Comparison of ENCODE assay signal across 19 cellular contexts in genomic region chr17:2912754-2913153, GRCh38.
A peak's percentile ranks its signal among the peaks of the same experiment; 100 is the strongest.
DNase-seq lines count a peak whose midpoint lies in the region; ATAC-seq and TF ChIP-seq lines count a peak whose summit lies in the region.
"Had no signal": no experiment of that assay in that cellular context is flagged by ENCODE, and none has a peak within 500 bp of the region (broad histone marks: within the 10 kb centered on the region; RNA-seq: fewer than 3 reads in every experiment).

No MANE protein-coding gene starts in this region.

- H3K36me3 ChIP-seq in BLaER1 (peaks cover 86% of the 10 kb centered on the region), Karpas-422 (ENCODE audit: insufficient read depth, low read length) (no peaks in the 10 kb centered on the region), osteoblast (ENCODE audit: insufficient read depth, low read length) (no peaks in the 10 kb centered on the region)

- no peak for ATAC-seq in HG03442 (IDR thresholded peaks at IDR 0.05; ENCODE audit: unreplicated experiment)
- ATAC-seq: HCT116 had no signal

- H3K79me2 ChIP-seq in Karpas-422 (ENCODE audit: low read length) (no peaks in the 10 kb centered on the region), osteoblast (ENCODE audit: insufficient read depth, low read length) (no peaks in the 10 kb centered on the region)

- H3K4me1 ChIP-seq in BLaER1 = peaks cover 55% of the 10 kb centered on the region
- H3K4me1 ChIP-seq in Karpas-422 (ENCODE audit: low read length) = no peaks in the 10 kb centered on the region
- no peaks in the 10 kb centered on the region for H3K4me1 ChIP-seq in osteoblast (ENCODE audit: insufficient read depth, low read length)

- H3K27me3 Mint-ChIP-seq in chondrocyte (ENCODE audit: low read depth) = peaks cover 2% of the 10 kb centered on the region
- H3K27me3 Mint-ChIP-seq: CD4-positive, alpha-beta memory T cell had no signal

- peaks cover 6% of the 10 kb centered on the region for H3K36me3 Mint-ChIP-seq in chondrocyte (ENCODE audit: low read depth)

- peaks cover 2% of the 10 kb centered on the region for H3K4me1 Mint-ChIP-seq in chondrocyte (ENCODE audit: low read depth)

- no peak overlapping the region for H2AFZ ChIP-seq in Karpas-422 (ENCODE audit: low read length)
- H2AFZ ChIP-seq in osteoblast (ENCODE audit: low read length) = no peak overlapping the region
- H2AFZ ChIP-seq: GM23248 had no signal

- H3K4me3 ChIP-seq in BLaER1 (no peak overlapping the region), Karpas-422 (ENCODE audit: low read length) (no peak overlapping the region), osteoblast (ENCODE audit: insufficient read depth, low read length) (no peak overlapping the region)
- H3K4me3 ChIP-seq: GM23248 had no signal

- TF ChIP-seq CTCF in osteoblast (IDR thresholded peaks at IDR 0.05; ENCODE audit: extremely low read depth, low read depth, low read length) (no peak), chondrocyte (IDR thresholded peaks at IDR 0.05) (no peak)

- H3K9me2 ChIP-seq in Karpas-422 (replicated peaks; ENCODE audit: insufficient read depth, low read length) = no peaks in the 10 kb centered on the region

- H3K27me3 ChIP-seq in BLaER1 = no peaks in the 10 kb centered on the region
- H3K27me3 ChIP-seq in Karpas-422 (ENCODE audit: low read length) = no peaks in the 10 kb centered on the region
- H3K27me3 ChIP-seq in osteoblast (ENCODE audit: insufficient read depth, low read length) = no peaks in the 10 kb centered on the region
- H3K27me3 ChIP-seq: BE2C had no signal

- no peaks in the 10 kb centered on the region for H3K9me3 Mint-ChIP-seq in chondrocyte (ENCODE audit: low read depth)
- H3K9me3 Mint-ChIP-seq: CD4-positive, alpha-beta memory T cell; HFFc6 had no signal

- no peak overlapping the region for H3K27ac ChIP-seq in BLaER1
- no peak overlapping the region for H3K27ac ChIP-seq in Karpas-422 (ENCODE audit: low read length)
- H3K27ac ChIP-seq in osteoblast (ENCODE audit: low read depth, low read length) = no peak overlapping the region
- H3K27ac ChIP-seq: 22Rv1, GM23248 had no signal

- no peak overlapping the region for H3K4me3 Mint-ChIP-seq in chondrocyte (ENCODE audit: unreplicated experiment)
- H3K4me3 Mint-ChIP-seq: CD4-positive, alpha-beta memory T cell; HFFc6 had no signal

- H3K9me3 ChIP-seq in BLaER1 (no peaks in the 10 kb centered on the region), Karpas-422 (ENCODE audit: low read length) (no peaks in the 10 kb centered on the region), osteoblast (ENCODE audit: low read depth, low read length) (no peaks in the 10 kb centered on the region)
- H3K9me3 ChIP-seq: BE2C had no signal

- no peak overlapping the region for H3K27ac Mint-ChIP-seq in chondrocyte (ENCODE audit: unreplicated experiment)
- H3K27ac Mint-ChIP-seq: HFFc6 had no signal

- DNase-seq in Karpas-422 (peak; percentile 34), osteoblast (ENCODE audit: insufficient read length, low spot score, missing footprints) (peak; percentile 65), AG08396 (ENCODE audit: low spot score) (no peak), chondrocyte (ENCODE audit: low spot score) (no peak)
- DNase-seq: AML-193; BE2C; C1 segment of cervical spinal cord; Calu3; CD4-positive, alpha-beta memory T cell; COR-L47; DMS153; DND-41; GM23248; H7; HFFc6 had no signal

- peak overlapping the region; percentile 69; the same call in 1 of the 2 replicates for H3K4me2 ChIP-seq in BLaER1
- H3K4me2 ChIP-seq in Karpas-422 (ENCODE audit: low read depth, low read length, poor library complexity, severe bottlenecking) = no peak overlapping the region
- no peak overlapping the region for H3K4me2 ChIP-seq in osteoblast (ENCODE audit: insufficient read depth, low read length)

- H3K9ac ChIP-seq in BLaER1 = no peak overlapping the region
- H3K9ac ChIP-seq in Karpas-422 (ENCODE audit: low read length) = no peak overlapping the region
- H3K9ac ChIP-seq: GM23248 had no signal

- H4K20me1 ChIP-seq in BLaER1 (peaks cover 99% of the 10 kb centered on the region), Karpas-422 (ENCODE audit: insufficient read depth, low read depth, low read length) (no peaks in the 10 kb centered on the region), osteoblast (ENCODE audit: insufficient read depth, low read length) (no peaks in the 10 kb centered on the region)

Comparison
In these comparisons a context has a peak if more than half of its experiments do, and no peak if none do; other contexts are left out.
1. DNase-seq: peak in Karpas-422 (single experiment) and osteoblast (single experiment); none in AG08396 (single experiment) and chondrocyte (single experiment).